Comparison of ENCODE assay signal across 1 cellular context in genomic region chr1:106681939-106682522, GRCh38.
TF ChIP-seq lines count a peak whose summit lies in the region.

No MANE protein-coding gene starts in this region.

TF ChIP-seq in WTC11, 78 proteins besides CTCF, POLR2A, EP300 and RAD21 (continued from another document):
- TF ChIP-seq ARID4B (CRISPR knock-in tag; IDR thresholded peaks at IDR 0.05; ENCODE audit: borderline replicate concordance) (no peak), ATF1 (CRISPR knock-in tag; IDR thresholded peaks at IDR 0.05) (no peak), ZNF317 (CRISPR knock-in tag; IDR thresholded peaks at IDR 0.05; ENCODE audit: borderline replicate concordance, low read depth) (no peak), TEAD4 (CRISPR knock-in tag; IDR thresholded peaks at IDR 0.05) (no peak), MLX (CRISPR knock-in tag; IDR thresholded peaks at IDR 0.05) (no peak), AR (CRISPR knock-in tag; IDR thresholded peaks at IDR 0.05) (no peak), GABPB1 (CRISPR knock-in tag; IDR thresholded peaks at IDR 0.05) (no peak), HMGXB4 (CRISPR knock-in tag; IDR thresholded peaks at IDR 0.05) (no peak), ATF3 (CRISPR knock-in tag; conservative IDR thresholded peaks at IDR 0.05) (no peak), GTF2I (CRISPR knock-in tag; conservative IDR thresholded peaks at IDR 0.05) (no peak)
